In the genomic region with DNA sequence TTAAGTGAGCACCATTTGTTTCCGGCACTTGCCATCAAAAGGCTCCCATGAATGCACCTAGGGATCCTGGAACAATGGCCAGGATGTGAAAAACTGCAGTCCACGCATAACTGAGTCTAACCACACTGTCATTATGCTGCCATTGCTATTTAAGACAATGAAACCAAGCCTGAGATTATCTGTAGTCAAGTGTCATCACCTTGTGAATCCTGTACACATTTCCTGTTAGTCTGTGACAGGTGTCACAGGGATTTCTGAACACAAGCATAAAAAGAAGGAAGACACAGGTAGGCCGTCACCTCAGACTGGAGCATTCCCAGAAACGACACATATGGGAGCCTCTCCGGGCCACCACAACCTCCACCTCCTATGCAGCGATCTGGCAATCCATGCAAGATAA, we compare ENCODE assay signal across 16 cellular contexts.
"Had no signal": no experiment of that assay in that cellular context is flagged by ENCODE, and none has a peak within 500 bp of the region (broad histone marks: within the 10 kb centered on the region; RNA-seq: fewer than 3 reads in every experiment).

No MANE protein-coding gene starts in this region.

- DNase-seq: activated CD4-positive, alpha-beta T cell treated with anti-CD3 and anti-CD28 coated beads, Interleukin-2, amount 50 U/mL, for 4 hours; activated naive CD4-positive, alpha-beta T cell treated with anti-CD3 and anti-CD28 coated beads, Interleukin-2, amount 10 ng/mL, durations not matched to agents 7 days and 5 days; effector CD8-positive, alpha-beta T cell; foreskin melanocyte; left ventricle myocardium superior; mesenchymal stem cell; psoas muscle; right lobe of liver; T-helper 9 cell had no signal

- H3K9me3 ChIP-seq: psoas muscle, right lobe of liver, thoracic aorta had no signal

- ATAC-seq: activated CD4-positive, CD25-positive, alpha-beta regulatory T cell treated with anti-CD3 and anti-CD28 coated beads, Interleukin-2, amount 50 U/mL, for 24 hours; left ventricle myocardium superior; natural killer cell treated with Interleukin-12 subunit alpha and Interleukin-12 subunit beta and Interleukin-15 and Interleukin-18, amount 100 ng/mL, for 72 hours; psoas muscle; right lobe of liver had no signal

- H3K27ac Mint-ChIP-seq: activated T-helper 1 cell treated with anti-CD3 and anti-CD28 coated beads, Interleukin-12 subunit alpha, Interleukin-12 subunit beta, Interleukin-2, Interleukin-4 antibody, amounts not matched to agents 30 ng/mL and 10 ng/mL and 1 ng/mL, durations not matched to agents 14 hours and 24 hours and 36 hours; natural killer cell treated with Interleukin-12 subunit alpha and Interleukin-12 subunit beta and Interleukin-15 and Interleukin-18, amount 100 ng/mL, for 72 hours had no signal

- H3K27ac ChIP-seq: coronary artery, psoas muscle, right lobe of liver, thoracic aorta had no signal

- H3K36me3 Mint-ChIP-seq: brain; natural killer cell treated with Interleukin-12 subunit alpha and Interleukin-12 subunit beta and Interleukin-15 and Interleukin-18, amount 100 ng/mL, for 72 hours had no signal

- H3K4me3 ChIP-seq: coronary artery, psoas muscle, right lobe of liver, thoracic aorta had no signal

- H3K27me3 ChIP-seq: right lobe of liver had no signal

- H3K4me1 ChIP-seq: psoas muscle, right lobe of liver had no signal

- H3K36me3 ChIP-seq: right lobe of liver, thoracic aorta had no signal

- H3K9me3 Mint-ChIP-seq: activated naive CD4-positive, alpha-beta T cell treated with anti-CD3 and anti-CD28 coated beads, Interleukin-2, amount 10 ng/mL, durations not matched to agents 7 days and 5 days; activated T-helper 1 cell treated with anti-CD3 and anti-CD28 coated beads, Interleukin-12 subunit alpha, Interleukin-12 subunit beta, Interleukin-2, Interleukin-4 antibody, amounts not matched to agents 30 ng/mL and 10 ng/mL and 1 ng/mL, durations not matched to agents 14 hours and 24 hours and 36 hours; brain; central memory CD8-positive, alpha-beta T cell; natural killer cell treated with Interleukin-12 subunit alpha and Interleukin-12 subunit beta and Interleukin-15 and Interleukin-18, amount 100 ng/mL, for 72 hours had no signal
